Comparison of ENCODE assay signal across 14 cellular contexts in the genomic region with DNA sequence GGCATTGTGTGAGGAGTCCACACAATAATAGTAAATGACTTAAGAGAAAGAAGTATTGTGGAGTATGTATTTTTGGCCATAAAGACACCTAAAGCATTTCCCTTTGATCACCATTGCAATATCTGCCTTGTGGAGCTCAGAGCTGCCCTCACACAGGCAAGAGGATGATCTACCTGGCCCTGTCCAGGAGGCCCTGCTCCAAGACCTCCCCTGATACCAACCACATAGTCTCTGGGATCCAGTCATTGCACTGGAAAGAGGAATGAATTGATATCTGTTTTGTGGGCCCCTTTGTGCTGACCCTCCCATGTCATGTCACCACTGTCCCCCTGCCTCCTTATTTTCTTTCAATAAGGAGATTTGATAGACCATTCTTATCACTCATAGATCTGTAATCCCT.
"Had no signal": no experiment of that assay in that cellular context is flagged by ENCODE, and none has a peak within 500 bp of the region (broad histone marks: within the 10 kb centered on the region; RNA-seq: fewer than 3 reads in every experiment).

No MANE protein-coding gene starts in this region.

- H3K27ac ChIP-seq: lower lobe of right lung, ovary had no signal

- H3K4me3 ChIP-seq: esophagus squamous epithelium, lower lobe of right lung, ovary had no signal

- H3K9me3 ChIP-seq: esophagus squamous epithelium, lower lobe of right lung, ovary had no signal

- H3K36me3 ChIP-seq: esophagus squamous epithelium, lower lobe of right lung, ovary had no signal

- H3K4me1 ChIP-seq: lower lobe of right lung had no signal

- H3K27me3 ChIP-seq: ovary had no signal

- FAIRE-seq: bronchial epithelial cell had no signal

- DNase-seq: activated CD4-positive, alpha-beta T cell treated with anti-CD3 and anti-CD28 coated beads for 4 hours; activated CD8-positive, alpha-beta memory T cell treated with anti-CD3 and anti-CD28 coated beads, Interleukin-2, amount 50 U/mL, for 4 hours; activated CD8-positive, alpha-beta T cell treated with anti-CD3 and anti-CD28 coated beads for 36 hours; activated naive CD8-positive, alpha-beta T cell treated with anti-CD3 and anti-CD28 coated beads, Interleukin-2, amount 10 ng/mL, durations not matched to agents 7 days and 5 days; activated T-cell treated with anti-CD3 and anti-CD28 coated beads, Interleukin-2, amount 50 U/mL, for 72 hours; anterior cingulate cortex; esophagus squamous epithelium; left cardiac atrium; lower lobe of right lung; naive thymus-derived CD8-positive, alpha-beta T cell; ovary; stimulated activated CD4-positive, alpha-beta T cell treated with anti-CD3 and anti-CD28 coated beads, Interleukin-4, amount 100 ng/mL, for 4 hours; T1000 had no signal
